ENCODE assay signal across 35 cellular contexts in the genomic region with DNA sequence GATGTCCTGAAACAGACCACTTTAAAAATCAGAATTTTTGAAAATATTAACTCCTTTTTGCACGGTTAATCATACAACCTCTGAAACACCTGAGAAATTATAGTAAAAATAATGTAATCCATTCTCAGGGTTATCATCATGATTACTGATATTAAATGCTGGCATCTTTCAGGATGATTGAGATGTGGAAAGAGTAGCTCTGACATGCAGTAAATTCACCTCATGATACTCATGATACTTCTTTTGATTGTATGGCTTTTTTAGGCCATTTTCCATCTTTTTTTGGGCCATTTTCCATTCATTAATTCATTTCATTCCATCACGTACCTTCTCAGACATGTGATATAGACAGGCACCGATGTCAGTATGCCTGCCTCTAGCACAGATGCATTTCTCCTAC.
"Had no signal": no experiment of that assay in that cellular context is flagged by ENCODE, and none has a peak within 500 bp of the region (broad histone marks: within the 10 kb centered on the region; RNA-seq: fewer than 3 reads in every experiment).

No MANE protein-coding gene starts in this region.

- H3K9me3 ChIP-seq: adrenal gland, ascending aorta, body of pancreas, breast epithelium had no signal

- H3K4me1 Mint-ChIP-seq: activated naive CD4-positive, alpha-beta T cell treated with anti-CD3 and anti-CD28 coated beads, Interleukin-2, amount 10 ng/mL, durations not matched to agents 7 days and 5 days; activated naive CD4-positive, alpha-beta T cell treated with anti-CD3 and anti-CD28 coated beads, Interleukin-2, amount 50 U/mL, for 24 hours; activated naive CD8-positive, alpha-beta T cell treated with anti-CD3 and anti-CD28 coated beads for 36 hours; activated naive CD8-positive, alpha-beta T cell treated with anti-CD3 and anti-CD28 coated beads, Interleukin-2, amount 10 ng/mL, durations not matched to agents 7 days and 5 days; activated naive CD8-positive, alpha-beta T cell treated with anti-CD3 and anti-CD28 coated beads, Interleukin-2, amount 50 U/mL, for 24 hours; activated T-helper 17 cell treated with anti-CD3 and anti-CD28 coated beads, Interleukin-2, amount 50 U/mL, for 72 hours; central memory CD8-positive, alpha-beta T cell had no signal

- H3K27ac Mint-ChIP-seq: activated naive CD4-positive, alpha-beta T cell treated with anti-CD3 and anti-CD28 coated beads for 36 hours; activated naive CD4-positive, alpha-beta T cell treated with anti-CD3 and anti-CD28 coated beads, Interleukin-2, amount 10 ng/mL, durations not matched to agents 7 days and 5 days; activated naive CD4-positive, alpha-beta T cell treated with anti-CD3 and anti-CD28 coated beads, Interleukin-2, amount 50 U/mL, for 24 hours; activated naive CD4-positive, alpha-beta T cell treated with anti-CD3 and anti-CD28 coated beads, Interleukin-2, amount 50 U/mL, for 72 hours; activated naive CD8-positive, alpha-beta T cell; activated naive CD8-positive, alpha-beta T cell treated with anti-CD3 and anti-CD28 coated beads for 36 hours; activated naive CD8-positive, alpha-beta T cell treated with anti-CD3 and anti-CD28 coated beads, Interleukin-2, amount 10 ng/mL, durations not matched to agents 7 days and 5 days; activated naive CD8-positive, alpha-beta T cell treated with anti-CD3 and anti-CD28 coated beads, Interleukin-2, amount 50 U/mL, for 24 hours; activated T-cell treated with anti-CD3 and anti-CD28 coated beads, Interleukin-2, amount 50 U/mL, for 24 hours; activated T-cell treated with anti-CD3 and anti-CD28 coated beads, Interleukin-2, amount 50 U/mL, for 72 hours; activated T-helper 1 cell treated with anti-CD3 and anti-CD28 coated beads, Interleukin-12 subunit alpha, Interleukin-12 subunit beta, Interleukin-2, Interleukin-4 antibody, amounts not matched to agents 30 ng/mL and 10 ng/mL and 1 ng/mL, durations not matched to agents 14 hours and 24 hours and 36 hours; activated T-helper 17 cell treated with anti-CD3 and anti-CD28 coated beads, Interleukin-2, amount 50 U/mL, for 72 hours; activated T-helper 2 cell treated with anti-CD3 and anti-CD28 coated beads, Interferon-gamma antibody, Interleukin-2, Interleukin-4, amounts not matched to agents 10 μg/mL and 5 μg/mL and 100 μg/mL, durations not matched to agents 14 hours and 24 hours and 36 hours had no signal

- H3K4me3 Mint-ChIP-seq: activated naive CD4-positive, alpha-beta T cell treated with anti-CD3 and anti-CD28 coated beads for 36 hours; activated naive CD4-positive, alpha-beta T cell treated with anti-CD3 and anti-CD28 coated beads, Interleukin-2, amount 10 ng/mL, durations not matched to agents 7 days and 5 days; activated naive CD4-positive, alpha-beta T cell treated with anti-CD3 and anti-CD28 coated beads, Interleukin-2, amount 50 U/mL, for 24 hours; activated naive CD8-positive, alpha-beta T cell; activated naive CD8-positive, alpha-beta T cell treated with anti-CD3 and anti-CD28 coated beads for 36 hours; activated naive CD8-positive, alpha-beta T cell treated with anti-CD3 and anti-CD28 coated beads, Interleukin-2, amount 10 ng/mL, durations not matched to agents 7 days and 5 days; activated naive CD8-positive, alpha-beta T cell treated with anti-CD3 and anti-CD28 coated beads, Interleukin-2, amount 50 U/mL, for 24 hours; activated T-cell treated with anti-CD3 and anti-CD28 coated beads, Interleukin-2, amount 50 U/mL, for 24 hours; activated T-cell treated with anti-CD3 and anti-CD28 coated beads, Interleukin-2, amount 50 U/mL, for 4 hours; activated T-cell treated with anti-CD3 and anti-CD28 coated beads, Interleukin-2, amount 50 U/mL, for 72 hours; activated T-helper 1 cell treated with anti-CD3 and anti-CD28 coated beads, Interleukin-12 subunit alpha, Interleukin-12 subunit beta, Interleukin-2, Interleukin-4 antibody, amounts not matched to agents 30 ng/mL and 10 ng/mL and 1 ng/mL, durations not matched to agents 14 hours and 24 hours and 36 hours; activated T-helper 17 cell treated with anti-CD3 and anti-CD28 coated beads, Interleukin-2, amount 50 U/mL, for 72 hours; brain; central memory CD8-positive, alpha-beta T cell had no signal

- H3K36me3 ChIP-seq: adrenal gland, ascending aorta, brain microvascular endothelial cell, breast epithelium, cardiac muscle cell had no signal

- H3K27ac ChIP-seq: adrenal gland, body of pancreas, brain microvascular endothelial cell, breast epithelium, cardiac muscle cell had no signal

- H3K9me3 Mint-ChIP-seq: activated naive CD4-positive, alpha-beta T cell treated with anti-CD3 and anti-CD28 coated beads for 36 hours; activated naive CD4-positive, alpha-beta T cell treated with anti-CD3 and anti-CD28 coated beads, Interleukin-2, amount 10 ng/mL, durations not matched to agents 7 days and 5 days; activated naive CD4-positive, alpha-beta T cell treated with anti-CD3 and anti-CD28 coated beads, Interleukin-2, amount 50 U/mL, for 24 hours; activated naive CD4-positive, alpha-beta T cell treated with anti-CD3 and anti-CD28 coated beads, Interleukin-2, amount 50 U/mL, for 72 hours; activated naive CD8-positive, alpha-beta T cell treated with anti-CD3 and anti-CD28 coated beads for 36 hours; activated naive CD8-positive, alpha-beta T cell treated with anti-CD3 and anti-CD28 coated beads, Interleukin-2, amount 10 ng/mL, durations not matched to agents 7 days and 5 days; activated naive CD8-positive, alpha-beta T cell treated with anti-CD3 and anti-CD28 coated beads, Interleukin-2, amount 50 U/mL, for 24 hours; activated T-cell treated with anti-CD3 and anti-CD28 coated beads, Interleukin-2, amount 50 U/mL, for 24 hours; activated T-cell treated with anti-CD3 and anti-CD28 coated beads, Interleukin-2, amount 50 U/mL, for 4 hours; activated T-cell treated with anti-CD3 and anti-CD28 coated beads, Interleukin-2, amount 50 U/mL, for 72 hours; activated T-helper 1 cell treated with anti-CD3 and anti-CD28 coated beads, Interleukin-12 subunit alpha, Interleukin-12 subunit beta, Interleukin-2, Interleukin-4 antibody, amounts not matched to agents 30 ng/mL and 10 ng/mL and 1 ng/mL, durations not matched to agents 14 hours and 24 hours and 36 hours; activated T-helper 17 cell treated with anti-CD3 and anti-CD28 coated beads, Interleukin-2, amount 50 U/mL, for 72 hours; activated T-helper 2 cell treated with anti-CD3 and anti-CD28 coated beads, Interferon-gamma antibody, Interleukin-2, Interleukin-4, amounts not matched to agents 10 μg/mL and 5 μg/mL and 100 μg/mL, durations not matched to agents 14 hours and 24 hours and 36 hours; brain; central memory CD8-positive, alpha-beta T cell had no signal

- H3K27me3 Mint-ChIP-seq: activated naive CD8-positive, alpha-beta T cell; activated naive CD8-positive, alpha-beta T cell treated with anti-CD3 and anti-CD28 coated beads, Interleukin-2, amount 10 ng/mL, durations not matched to agents 7 days and 5 days; brain; central memory CD8-positive, alpha-beta T cell had no signal

- H3K36me3 Mint-ChIP-seq: activated naive CD4-positive, alpha-beta T cell treated with anti-CD3 and anti-CD28 coated beads, Interleukin-2, amount 10 ng/mL, durations not matched to agents 7 days and 5 days; activated naive CD4-positive, alpha-beta T cell treated with anti-CD3 and anti-CD28 coated beads, Interleukin-2, amount 50 U/mL, for 24 hours; activated naive CD4-positive, alpha-beta T cell treated with anti-CD3 and anti-CD28 coated beads, Interleukin-2, amount 50 U/mL, for 72 hours; activated naive CD8-positive, alpha-beta T cell; activated naive CD8-positive, alpha-beta T cell treated with anti-CD3 and anti-CD28 coated beads for 36 hours; activated naive CD8-positive, alpha-beta T cell treated with anti-CD3 and anti-CD28 coated beads, Interleukin-2, amount 10 ng/mL, durations not matched to agents 7 days and 5 days; brain had no signal

- H3K4me3 ChIP-seq: adrenal gland, ascending aorta, body of pancreas, breast epithelium, cardiac muscle cell had no signal

- DNase-seq: activated effector memory CD4-positive, alpha-beta T cell treated with anti-CD3 and anti-CD28 coated beads, Interleukin-2, amount 50 U/mL, for 16 hours; activated effector memory CD4-positive, alpha-beta T cell treated with Interleukin-2 at 50 U/mL for 16 hours; activated gamma-delta T cell; activated gamma-delta T cell treated with Interleukin-2 at 50 U/mL for 16 hours; activated naive CD4-positive, alpha-beta T cell; activated naive CD4-positive, alpha-beta T cell treated with anti-CD3 and anti-CD28 coated beads for 36 hours; activated naive CD4-positive, alpha-beta T cell treated with anti-CD3 and anti-CD28 coated beads, Interleukin-2, amount 10 ng/mL, durations not matched to agents 7 days and 5 days; activated naive CD4-positive, alpha-beta T cell treated with anti-CD3 and anti-CD28 coated beads, Interleukin-2, amount 50 U/mL, for 16 hours; activated naive CD4-positive, alpha-beta T cell treated with Interleukin-2 at 50 U/mL for 16 hours; activated naive CD8-positive, alpha-beta T cell treated with anti-CD3 and anti-CD28 coated beads for 36 hours; activated naive CD8-positive, alpha-beta T cell treated with anti-CD3 and anti-CD28 coated beads, Interleukin-2, amount 10 ng/mL, durations not matched to agents 7 days and 5 days; activated naive CD8-positive, alpha-beta T cell treated with anti-CD3 and anti-CD28 coated beads, Interleukin-2, amount 50 U/mL, for 24 hours; activated T-cell treated with anti-CD3 and anti-CD28 coated beads, Interleukin-2, amount 50 U/mL, for 1 hour; activated T-cell treated with anti-CD3 and anti-CD28 coated beads, Interleukin-2, amount 50 U/mL, for 24 hours; activated T-cell treated with anti-CD3 and anti-CD28 coated beads, Interleukin-2, amount 50 U/mL, for 4 hours; activated T-cell treated with anti-CD3 and anti-CD28 coated beads, Interleukin-2, amount 50 U/mL, for 48 hours; activated T-cell treated with anti-CD3 and anti-CD28 coated beads, Interleukin-2, amount 50 U/mL, for 72 hours; adrenal gland; amniotic stem cell; aorta; body of pancreas; brain microvascular endothelial cell; central memory CD4-positive, alpha-beta T cell; cerebellar nuclear complex had no signal

- H3K27me3 ChIP-seq: adrenal gland, ascending aorta, body of pancreas, brain microvascular endothelial cell, breast epithelium, cardiac muscle cell had no signal
